1 cellular context compared by ENCODE assay signal in genomic region chr10:58384999-58385783, GRCh38.
TF ChIP-seq lines count a peak whose summit lies in the region.

Gene TFAM (plus strand): TSS chr10:58385410. CDS start chr10:58385548, 138 bp downstream.

TF ChIP-seq in SK-N-SH, 30 proteins besides CTCF, POLR2A, EP300 and RAD21 (continued from another document):
- TF ChIP-seq MEF2A (IDR thresholded peaks at IDR 0.05; ENCODE audit: borderline replicate concordance, low read depth): no peak
- peak; percentile 37; the same call in 1 of the 2 replicates for TF ChIP-seq ELF1 (IDR thresholded peaks at IDR 0.05)
- TF ChIP-seq MXI1 (IDR thresholded peaks at IDR 0.05; ENCODE audit: low read depth, low read length): peak; percentile 98
- peak; percentile 63; the same call in 1 of the 2 replicates for TF ChIP-seq SIN3A (IDR thresholded peaks at IDR 0.05; ENCODE audit: borderline replicate concordance, low read depth, low read length)
- TF ChIP-seq TAF1 (IDR thresholded peaks at IDR 0.05; ENCODE audit: borderline replicate concordance, low read depth, low read length): peak; percentile 45
- TF ChIP-seq POLR2AphosphoS5 (IDR thresholded peaks at IDR 0.05; ENCODE audit: low read depth, low read length): peak; percentile 94
- TF ChIP-seq, protein P1, sequence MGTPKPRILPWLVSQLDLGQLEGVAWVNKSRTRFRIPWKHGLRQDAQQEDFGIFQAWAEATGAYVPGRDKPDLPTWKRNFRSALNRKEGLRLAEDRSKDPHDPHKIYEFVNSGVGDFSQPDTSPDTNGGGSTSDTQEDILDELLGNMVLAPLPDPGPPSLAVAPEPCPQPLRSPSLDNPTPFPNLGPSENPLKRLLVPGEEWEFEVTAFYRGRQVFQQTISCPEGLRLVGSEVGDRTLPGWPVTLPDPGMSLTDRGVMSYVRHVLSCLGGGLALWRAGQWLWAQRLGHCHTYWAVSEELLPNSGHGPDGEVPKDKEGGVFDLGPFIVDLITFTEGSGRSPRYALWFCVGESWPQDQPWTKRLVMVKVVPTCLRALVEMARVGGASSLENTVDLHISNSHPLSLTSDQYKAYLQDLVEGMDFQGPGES (IDR thresholded peaks at IDR 0.05; ENCODE audit: low read depth, low read length): no peak
- TF ChIP-seq EZH2phosphoT487 (IDR thresholded peaks at IDR 0.05; ENCODE audit: borderline replicate concordance, low read depth): no peak
- TF ChIP-seq JUND (IDR thresholded peaks at IDR 0.05): no peak
- peak; percentile 79 for TF ChIP-seq NRF1 (IDR thresholded peaks at IDR 0.05; ENCODE audit: low read depth, low read length)
- TF ChIP-seq GATA2 (CRISPR knock-in tag; IDR thresholded peaks at IDR 0.05): no peak
- no peak for TF ChIP-seq RCOR1 (IDR thresholded peaks at IDR 0.05; ENCODE audit: low read length)
- TF ChIP-seq RFX5 (IDR thresholded peaks at IDR 0.05; ENCODE audit: low read length): peak; percentile 31; the same call in 1 of the 2 replicates
- TF ChIP-seq NFIC (IDR thresholded peaks at IDR 0.05; ENCODE audit: borderline replicate concordance): no peak
- TF ChIP-seq REST (IDR thresholded peaks at IDR 0.05; ENCODE audit: low read depth, low read length): no peak
- TF ChIP-seq GABPA (IDR thresholded peaks at IDR 0.05; ENCODE audit: low read depth): peak; percentile 77
- no peak for TF ChIP-seq CHD2 (IDR thresholded peaks at IDR 0.05; ENCODE audit: low read length, partially characterized antibody)
- TF ChIP-seq RXRA (IDR thresholded peaks at IDR 0.05; ENCODE audit: borderline replicate concordance, low read depth): no peak
- TF ChIP-seq YY1 (IDR thresholded peaks at IDR 0.05; ENCODE audit: low read depth): peak; percentile 29; the same call in 1 of the 2 replicates
- TF ChIP-seq SMC3 (IDR thresholded peaks at IDR 0.05; ENCODE audit: low read depth, low read length): peak; percentile 40
- no peak for TF ChIP-seq FOXM1 (IDR thresholded peaks at IDR 0.05; ENCODE audit: low read depth)
- TF ChIP-seq FOXJ3 (CRISPR knock-in tag; IDR thresholded peaks at IDR 0.05): no peak
- TF ChIP-seq PBX3 (IDR thresholded peaks at IDR 0.05): no peak
